In the genomic region with DNA sequence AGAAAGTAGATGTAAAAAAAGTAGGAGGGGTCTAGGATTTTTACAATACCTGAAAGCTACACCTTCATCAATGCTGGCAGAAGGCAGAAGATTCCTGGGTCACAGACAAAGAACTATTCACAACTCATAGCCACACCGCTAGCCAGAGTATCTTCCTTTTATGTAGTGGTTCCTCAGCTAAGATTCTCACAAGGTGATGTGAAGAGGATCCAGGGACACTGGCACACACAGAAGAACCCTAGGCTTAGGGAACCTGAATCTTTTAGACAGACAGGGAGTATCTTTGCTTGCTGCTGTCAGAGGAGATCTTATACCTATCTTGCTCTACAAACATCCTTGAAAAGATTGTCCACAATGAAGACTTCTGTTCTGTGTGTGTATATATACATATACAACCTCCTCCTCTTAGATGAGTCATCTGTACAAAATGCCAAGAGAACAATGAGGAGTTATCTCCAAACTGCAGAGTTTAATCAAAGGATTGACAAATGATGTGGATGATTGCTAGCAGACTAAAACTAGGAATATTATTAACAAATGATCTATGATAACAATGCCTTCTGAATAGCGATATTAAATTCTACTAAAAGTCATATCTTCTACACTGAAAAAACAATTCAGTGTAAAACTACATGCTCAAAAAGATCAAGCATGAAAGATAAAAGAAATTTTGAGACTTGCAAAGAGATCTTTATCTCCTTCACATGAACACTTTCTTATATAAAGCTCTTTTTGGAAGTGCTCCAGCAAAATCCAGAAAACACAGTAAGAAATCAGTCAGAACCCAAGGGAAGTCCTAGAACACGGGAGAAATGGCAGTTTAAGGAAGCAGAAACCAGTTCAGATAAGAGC, we compare ENCODE assay signal across 1 cellular context.
A peak's percentile ranks its signal among the peaks of the same experiment; 100 is the strongest.
TF ChIP-seq lines count a peak whose summit lies in the region.

No MANE protein-coding gene starts in this region.

TF ChIP-seq in HepG2, 621 proteins besides CTCF, POLR2A, EP300 and RAD21 (continued from another document):
- TF ChIP-seq, protein P1, sequence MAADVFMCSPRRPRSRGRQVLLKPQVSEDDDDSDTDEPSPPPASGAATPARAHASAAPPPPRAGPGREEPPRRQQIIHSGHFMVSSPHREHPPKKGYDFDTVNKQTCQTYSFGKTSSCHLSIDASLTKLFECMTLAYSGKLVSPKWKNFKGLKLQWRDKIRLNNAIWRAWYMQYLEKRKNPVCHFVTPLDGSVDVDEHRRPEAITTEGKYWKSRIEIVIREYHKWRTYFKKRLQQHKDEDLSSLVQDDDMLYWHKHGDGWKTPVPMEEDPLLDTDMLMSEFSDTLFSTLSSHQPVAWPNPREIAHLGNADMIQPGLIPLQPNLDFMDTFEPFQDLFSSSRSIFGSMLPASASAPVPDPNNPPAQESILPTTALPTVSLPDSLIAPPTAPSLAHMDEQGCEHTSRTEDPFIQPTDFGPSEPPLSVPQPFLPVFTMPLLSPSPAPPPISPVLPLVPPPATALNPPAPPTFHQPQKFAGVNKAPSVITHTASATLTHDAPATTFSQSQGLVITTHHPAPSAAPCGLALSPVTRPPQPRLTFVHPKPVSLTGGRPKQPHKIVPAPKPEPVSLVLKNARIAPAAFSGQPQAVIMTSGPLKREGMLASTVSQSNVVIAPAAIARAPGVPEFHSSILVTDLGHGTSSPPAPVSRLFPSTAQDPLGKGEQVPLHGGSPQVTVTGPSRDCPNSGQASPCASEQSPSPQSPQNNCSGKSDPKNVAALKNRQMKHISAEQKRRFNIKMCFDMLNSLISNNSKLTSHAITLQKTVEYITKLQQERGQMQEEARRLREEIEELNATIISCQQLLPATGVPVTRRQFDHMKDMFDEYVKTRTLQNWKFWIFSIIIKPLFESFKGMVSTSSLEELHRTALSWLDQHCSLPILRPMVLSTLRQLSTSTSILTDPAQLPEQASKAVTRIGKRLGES (CRISPR knock-in tag; IDR thresholded peaks at IDR 0.05; ENCODE audit: borderline replicate concordance), result no peak
- TF ChIP-seq, protein P2, sequence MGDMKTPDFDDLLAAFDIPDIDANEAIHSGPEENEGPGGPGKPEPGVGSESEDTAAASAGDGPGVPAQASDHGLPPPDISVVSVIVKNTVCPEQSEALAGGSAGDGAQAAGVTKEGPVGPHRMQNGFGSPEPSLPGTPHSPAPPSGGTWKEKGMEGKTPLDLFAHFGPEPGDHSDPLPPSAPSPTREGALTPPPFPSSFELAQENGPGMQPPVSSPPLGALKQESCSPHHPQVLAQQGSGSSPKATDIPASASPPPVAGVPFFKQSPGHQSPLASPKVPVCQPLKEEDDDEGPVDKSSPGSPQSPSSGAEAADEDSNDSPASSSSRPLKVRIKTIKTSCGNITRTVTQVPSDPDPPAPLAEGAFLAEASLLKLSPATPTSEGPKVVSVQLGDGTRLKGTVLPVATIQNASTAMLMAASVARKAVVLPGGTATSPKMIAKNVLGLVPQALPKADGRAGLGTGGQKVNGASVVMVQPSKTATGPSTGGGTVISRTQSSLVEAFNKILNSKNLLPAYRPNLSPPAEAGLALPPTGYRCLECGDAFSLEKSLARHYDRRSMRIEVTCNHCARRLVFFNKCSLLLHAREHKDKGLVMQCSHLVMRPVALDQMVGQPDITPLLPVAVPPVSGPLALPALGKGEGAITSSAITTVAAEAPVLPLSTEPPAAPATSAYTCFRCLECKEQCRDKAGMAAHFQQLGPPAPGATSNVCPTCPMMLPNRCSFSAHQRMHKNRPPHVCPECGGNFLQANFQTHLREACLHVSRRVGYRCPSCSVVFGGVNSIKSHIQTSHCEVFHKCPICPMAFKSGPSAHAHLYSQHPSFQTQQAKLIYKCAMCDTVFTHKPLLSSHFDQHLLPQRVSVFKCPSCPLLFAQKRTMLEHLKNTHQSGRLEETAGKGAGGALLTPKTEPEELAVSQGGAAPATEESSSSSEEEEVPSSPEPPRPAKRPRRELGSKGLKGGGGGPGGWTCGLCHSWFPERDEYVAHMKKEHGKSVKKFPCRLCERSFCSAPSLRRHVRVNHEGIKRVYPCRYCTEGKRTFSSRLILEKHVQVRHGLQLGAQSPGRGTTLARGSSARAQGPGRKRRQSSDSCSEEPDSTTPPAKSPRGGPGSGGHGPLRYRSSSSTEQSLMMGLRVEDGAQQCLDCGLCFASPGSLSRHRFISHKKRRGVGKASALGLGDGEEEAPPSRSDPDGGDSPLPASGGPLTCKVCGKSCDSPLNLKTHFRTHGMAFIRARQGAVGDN (CRISPR knock-in tag; IDR thresholded peaks at IDR 0.05), result no peak
- TF ChIP-seq ZNF484 (CRISPR knock-in tag; IDR thresholded peaks at IDR 0.05; ENCODE audit: borderline replicate concordance, low read depth) (no peak), PPARG (CRISPR knock-in tag; conservative IDR thresholded peaks at IDR 0.05) (0 out of 2 replicates have a peak, but pooled peaks have one; percentile 33), SAP130 (CRISPR knock-in tag; IDR thresholded peaks at IDR 0.05; ENCODE audit: low read depth) (peak; percentile 14; the same call in 1 of the 2 replicates)
